ENCODE assay signal across 2 cellular contexts in the genomic region with DNA sequence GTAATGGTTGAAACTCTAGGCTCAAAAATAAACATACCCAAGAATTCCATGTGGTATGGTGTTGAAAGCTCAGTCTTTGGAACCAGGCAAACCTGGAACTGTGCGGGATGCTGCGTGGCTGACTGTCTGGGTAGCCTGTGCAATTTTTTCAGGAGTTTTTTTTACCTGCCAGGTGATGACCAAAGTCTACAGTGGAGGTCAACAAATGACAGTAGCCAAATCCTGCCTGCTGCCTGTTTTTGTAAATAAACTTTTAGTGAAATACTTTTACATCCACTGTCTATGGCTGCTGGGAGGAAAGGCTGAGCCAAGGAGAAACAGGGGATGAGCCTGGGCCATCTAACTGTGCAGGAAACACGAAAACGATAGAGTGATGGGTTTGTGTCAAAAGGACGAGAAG.
TF ChIP-seq lines count a peak whose summit lies in the region.

No MANE protein-coding gene starts in this region.

TF ChIP-seq in IMR-90, 13 proteins besides CTCF, POLR2A, EP300 and RAD21:
- no peak for TF ChIP-seq NFE2L2 (IDR thresholded peaks at IDR 0.05; ENCODE audit: low read depth, low read length)
- TF ChIP-seq CEBPB (IDR thresholded peaks at IDR 0.05; ENCODE audit: low read depth, low read length), result no peak
- TF ChIP-seq RFX5 (IDR thresholded peaks at IDR 0.05; ENCODE audit: low read depth, low read length), result no peak
- TF ChIP-seq RCOR1 (IDR thresholded peaks at IDR 0.05; ENCODE audit: insufficient replicate concordance, low read length), result no peak
- no peak for TF ChIP-seq BHLHE40 (IDR thresholded peaks at IDR 0.05; ENCODE audit: low read depth, low read length)
- TF ChIP-seq MXI1 (IDR thresholded peaks at IDR 0.05; ENCODE audit: borderline replicate concordance, low read depth, low read length), result no peak
- no peak for TF ChIP-seq FOS (IDR thresholded peaks at IDR 0.05; ENCODE audit: low read depth, low read length)
- TF ChIP-seq, protein P1, sequence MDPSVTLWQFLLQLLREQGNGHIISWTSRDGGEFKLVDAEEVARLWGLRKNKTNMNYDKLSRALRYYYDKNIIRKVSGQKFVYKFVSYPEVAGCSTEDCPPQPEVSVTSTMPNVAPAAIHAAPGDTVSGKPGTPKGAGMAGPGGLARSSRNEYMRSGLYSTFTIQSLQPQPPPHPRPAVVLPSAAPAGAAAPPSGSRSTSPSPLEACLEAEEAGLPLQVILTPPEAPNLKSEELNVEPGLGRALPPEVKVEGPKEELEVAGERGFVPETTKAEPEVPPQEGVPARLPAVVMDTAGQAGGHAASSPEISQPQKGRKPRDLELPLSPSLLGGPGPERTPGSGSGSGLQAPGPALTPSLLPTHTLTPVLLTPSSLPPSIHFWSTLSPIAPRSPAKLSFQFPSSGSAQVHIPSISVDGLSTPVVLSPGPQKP (IDR thresholded peaks at IDR 0.05; ENCODE audit: borderline replicate concordance, low read depth, low read length), result no peak
- TF ChIP-seq CHD1 (IDR thresholded peaks at IDR 0.05; ENCODE audit: low read depth, low read length), result no peak
- TF ChIP-seq MAFK (IDR thresholded peaks at IDR 0.05; ENCODE audit: low read depth, low read length), result no peak
- TF ChIP-seq, protein P2, sequence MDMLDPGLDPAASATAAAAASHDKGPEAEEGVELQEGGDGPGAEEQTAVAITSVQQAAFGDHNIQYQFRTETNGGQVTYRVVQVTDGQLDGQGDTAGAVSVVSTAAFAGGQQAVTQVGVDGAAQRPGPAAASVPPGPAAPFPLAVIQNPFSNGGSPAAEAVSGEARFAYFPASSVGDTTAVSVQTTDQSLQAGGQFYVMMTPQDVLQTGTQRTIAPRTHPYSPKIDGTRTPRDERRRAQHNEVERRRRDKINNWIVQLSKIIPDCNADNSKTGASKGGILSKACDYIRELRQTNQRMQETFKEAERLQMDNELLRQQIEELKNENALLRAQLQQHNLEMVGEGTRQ (IDR thresholded peaks at IDR 0.05; ENCODE audit: low read depth, low read length), result no peak
- TF ChIP-seq MAZ (IDR thresholded peaks at IDR 0.05; ENCODE audit: borderline replicate concordance, low read depth, low read length), result no peak
- TF ChIP-seq SMC3 (IDR thresholded peaks at IDR 0.05; ENCODE audit: low read depth, low read length), result no peak

TF ChIP-seq in HepG2, 621 proteins besides CTCF, POLR2A, EP300 and RAD21 (continues in another document):
- TF ChIP-seq HNF4G (IDR thresholded peaks at IDR 0.05; ENCODE audit: borderline replicate concordance, low read depth, low read length), result peak; percentile 73
- no peak for TF ChIP-seq HNF4G (CRISPR knock-in tag; IDR thresholded peaks at IDR 0.05; ENCODE audit: borderline replicate concordance, low read depth)
- TF ChIP-seq FOXA3 (CRISPR knock-in tag; IDR thresholded peaks at IDR 0.05), result peak; percentile 39; the same call in 1 of the 2 replicates
- TF ChIP-seq, protein P3, sequence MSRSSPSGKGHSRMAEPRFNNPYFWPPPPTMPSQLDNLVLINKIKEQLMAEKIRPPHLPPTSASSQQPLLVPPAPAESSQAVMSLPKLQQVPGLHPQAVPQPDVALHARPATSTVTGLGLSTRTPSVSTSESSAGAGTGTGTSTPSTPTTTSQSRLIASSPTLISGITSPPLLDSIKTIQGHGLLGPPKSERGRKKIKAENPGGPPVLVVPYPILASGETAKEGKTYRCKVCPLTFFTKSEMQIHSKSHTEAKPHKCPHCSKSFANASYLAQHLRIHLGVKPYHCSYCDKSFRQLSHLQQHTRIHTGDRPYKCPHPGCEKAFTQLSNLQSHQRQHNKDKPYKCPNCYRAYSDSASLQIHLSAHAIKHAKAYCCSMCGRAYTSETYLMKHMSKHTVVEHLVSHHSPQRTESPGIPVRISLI (CRISPR knock-in tag; IDR thresholded peaks at IDR 0.05; ENCODE audit: borderline replicate concordance), result peak; percentile 91
- peak; percentile 59; the same call in 1 of the 2 replicates for TF ChIP-seq RCOR2 (CRISPR knock-in tag; IDR thresholded peaks at IDR 0.05)
- TF ChIP-seq, protein P4, sequence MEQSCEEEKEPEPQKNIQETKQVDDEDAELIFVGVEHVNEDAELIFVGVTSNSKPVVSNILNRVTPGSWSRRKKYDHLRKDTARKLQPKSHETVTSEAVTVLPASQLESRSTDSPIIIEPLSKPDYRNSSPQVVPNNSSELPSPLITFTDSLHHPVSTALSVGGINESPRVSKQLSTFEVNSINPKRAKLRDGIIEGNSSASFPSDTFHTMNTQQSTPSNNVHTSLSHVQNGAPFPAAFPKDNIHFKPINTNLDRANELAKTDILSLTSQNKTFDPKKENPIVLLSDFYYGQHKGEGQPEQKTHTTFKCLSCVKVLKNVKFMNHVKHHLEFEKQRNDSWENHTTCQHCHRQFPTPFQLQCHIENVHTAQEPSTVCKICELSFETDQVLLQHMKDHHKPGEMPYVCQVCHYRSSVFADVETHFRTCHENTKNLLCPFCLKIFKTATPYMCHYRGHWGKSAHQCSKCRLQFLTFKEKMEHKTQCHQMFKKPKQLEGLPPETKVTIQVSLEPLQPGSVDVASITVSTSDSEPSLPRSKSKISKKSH (CRISPR knock-in tag; IDR thresholded peaks at IDR 0.05; ENCODE audit: borderline replicate concordance), result no peak
- TF ChIP-seq RXRB (CRISPR knock-in tag; IDR thresholded peaks at IDR 0.05; ENCODE audit: borderline replicate concordance), result peak; percentile 20; the same call in 1 of the 2 replicates
- TF ChIP-seq, protein P5, sequence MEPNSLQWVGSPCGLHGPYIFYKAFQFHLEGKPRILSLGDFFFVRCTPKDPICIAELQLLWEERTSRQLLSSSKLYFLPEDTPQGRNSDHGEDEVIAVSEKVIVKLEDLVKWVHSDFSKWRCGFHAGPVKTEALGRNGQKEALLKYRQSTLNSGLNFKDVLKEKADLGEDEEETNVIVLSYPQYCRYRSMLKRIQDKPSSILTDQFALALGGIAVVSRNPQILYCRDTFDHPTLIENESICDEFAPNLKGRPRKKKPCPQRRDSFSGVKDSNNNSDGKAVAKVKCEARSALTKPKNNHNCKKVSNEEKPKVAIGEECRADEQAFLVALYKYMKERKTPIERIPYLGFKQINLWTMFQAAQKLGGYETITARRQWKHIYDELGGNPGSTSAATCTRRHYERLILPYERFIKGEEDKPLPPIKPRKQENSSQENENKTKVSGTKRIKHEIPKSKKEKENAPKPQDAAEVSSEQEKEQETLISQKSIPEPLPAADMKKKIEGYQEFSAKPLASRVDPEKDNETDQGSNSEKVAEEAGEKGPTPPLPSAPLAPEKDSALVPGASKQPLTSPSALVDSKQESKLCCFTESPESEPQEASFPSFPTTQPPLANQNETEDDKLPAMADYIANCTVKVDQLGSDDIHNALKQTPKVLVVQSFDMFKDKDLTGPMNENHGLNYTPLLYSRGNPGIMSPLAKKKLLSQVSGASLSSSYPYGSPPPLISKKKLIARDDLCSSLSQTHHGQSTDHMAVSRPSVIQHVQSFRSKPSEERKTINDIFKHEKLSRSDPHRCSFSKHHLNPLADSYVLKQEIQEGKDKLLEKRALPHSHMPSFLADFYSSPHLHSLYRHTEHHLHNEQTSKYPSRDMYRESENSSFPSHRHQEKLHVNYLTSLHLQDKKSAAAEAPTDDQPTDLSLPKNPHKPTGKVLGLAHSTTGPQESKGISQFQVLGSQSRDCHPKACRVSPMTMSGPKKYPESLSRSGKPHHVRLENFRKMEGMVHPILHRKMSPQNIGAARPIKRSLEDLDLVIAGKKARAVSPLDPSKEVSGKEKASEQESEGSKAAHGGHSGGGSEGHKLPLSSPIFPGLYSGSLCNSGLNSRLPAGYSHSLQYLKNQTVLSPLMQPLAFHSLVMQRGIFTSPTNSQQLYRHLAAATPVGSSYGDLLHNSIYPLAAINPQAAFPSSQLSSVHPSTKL (CRISPR knock-in tag; IDR thresholded peaks at IDR 0.05), result peak; percentile 73
- TF ChIP-seq TEAD3 (CRISPR knock-in tag; optimal IDR thresholded peaks at IDR 0.05; ENCODE audit: borderline replicate concordance), result peak; percentile 32
- TF ChIP-seq, protein P6, sequence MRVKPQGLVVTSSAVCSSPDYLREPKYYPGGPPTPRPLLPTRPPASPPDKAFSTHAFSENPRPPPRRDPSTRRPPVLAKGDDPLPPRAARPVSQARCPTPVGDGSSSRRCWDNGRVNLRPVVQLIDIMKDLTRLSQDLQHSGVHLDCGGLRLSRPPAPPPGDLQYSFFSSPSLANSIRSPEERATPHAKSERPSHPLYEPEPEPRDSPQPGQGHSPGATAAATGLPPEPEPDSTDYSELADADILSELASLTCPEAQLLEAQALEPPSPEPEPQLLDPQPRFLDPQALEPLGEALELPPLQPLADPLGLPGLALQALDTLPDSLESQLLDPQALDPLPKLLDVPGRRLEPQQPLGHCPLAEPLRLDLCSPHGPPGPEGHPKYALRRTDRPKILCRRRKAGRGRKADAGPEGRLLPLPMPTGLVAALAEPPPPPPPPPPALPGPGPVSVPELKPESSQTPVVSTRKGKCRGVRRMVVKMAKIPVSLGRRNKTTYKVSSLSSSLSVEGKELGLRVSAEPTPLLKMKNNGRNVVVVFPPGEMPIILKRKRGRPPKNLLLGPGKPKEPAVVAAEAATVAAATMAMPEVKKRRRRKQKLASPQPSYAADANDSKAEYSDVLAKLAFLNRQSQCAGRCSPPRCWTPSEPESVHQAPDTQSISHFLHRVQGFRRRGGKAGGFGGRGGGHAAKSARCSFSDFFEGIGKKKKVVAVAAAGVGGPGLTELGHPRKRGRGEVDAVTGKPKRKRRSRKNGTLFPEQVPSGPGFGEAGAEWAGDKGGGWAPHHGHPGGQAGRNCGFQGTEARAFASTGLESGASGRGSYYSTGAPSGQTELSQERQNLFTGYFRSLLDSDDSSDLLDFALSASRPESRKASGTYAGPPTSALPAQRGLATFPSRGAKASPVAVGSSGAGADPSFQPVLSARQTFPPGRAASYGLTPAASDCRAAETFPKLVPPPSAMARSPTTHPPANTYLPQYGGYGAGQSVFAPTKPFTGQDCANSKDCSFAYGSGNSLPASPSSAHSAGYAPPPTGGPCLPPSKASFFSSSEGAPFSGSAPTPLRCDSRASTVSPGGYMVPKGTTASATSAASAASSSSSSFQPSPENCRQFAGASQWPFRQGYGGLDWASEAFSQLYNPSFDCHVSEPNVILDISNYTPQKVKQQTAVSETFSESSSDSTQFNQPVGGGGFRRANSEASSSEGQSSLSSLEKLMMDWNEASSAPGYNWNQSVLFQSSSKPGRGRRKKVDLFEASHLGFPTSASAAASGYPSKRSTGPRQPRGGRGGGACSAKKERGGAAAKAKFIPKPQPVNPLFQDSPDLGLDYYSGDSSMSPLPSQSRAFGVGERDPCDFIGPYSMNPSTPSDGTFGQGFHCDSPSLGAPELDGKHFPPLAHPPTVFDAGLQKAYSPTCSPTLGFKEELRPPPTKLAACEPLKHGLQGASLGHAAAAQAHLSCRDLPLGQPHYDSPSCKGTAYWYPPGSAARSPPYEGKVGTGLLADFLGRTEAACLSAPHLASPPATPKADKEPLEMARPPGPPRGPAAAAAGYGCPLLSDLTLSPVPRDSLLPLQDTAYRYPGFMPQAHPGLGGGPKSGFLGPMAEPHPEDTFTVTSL (CRISPR knock-in tag; IDR thresholded peaks at IDR 0.05; ENCODE audit: borderline replicate concordance), result peak; percentile 81; the same call in 1 of the 2 replicates
- no peak for TF ChIP-seq GABPA (IDR thresholded peaks at IDR 0.05; ENCODE audit: low read depth, low read length)
- TF ChIP-seq GABPA (CRISPR knock-in tag; IDR thresholded peaks at IDR 0.05; ENCODE audit: low read depth), result 0 out of 2 replicates have a peak, but pooled peaks have one; percentile 18
- TF ChIP-seq REPIN1 (CRISPR knock-in tag; IDR thresholded peaks at IDR 0.05; ENCODE audit: borderline replicate concordance, low read depth), result no peak
- TF ChIP-seq, protein P7, sequence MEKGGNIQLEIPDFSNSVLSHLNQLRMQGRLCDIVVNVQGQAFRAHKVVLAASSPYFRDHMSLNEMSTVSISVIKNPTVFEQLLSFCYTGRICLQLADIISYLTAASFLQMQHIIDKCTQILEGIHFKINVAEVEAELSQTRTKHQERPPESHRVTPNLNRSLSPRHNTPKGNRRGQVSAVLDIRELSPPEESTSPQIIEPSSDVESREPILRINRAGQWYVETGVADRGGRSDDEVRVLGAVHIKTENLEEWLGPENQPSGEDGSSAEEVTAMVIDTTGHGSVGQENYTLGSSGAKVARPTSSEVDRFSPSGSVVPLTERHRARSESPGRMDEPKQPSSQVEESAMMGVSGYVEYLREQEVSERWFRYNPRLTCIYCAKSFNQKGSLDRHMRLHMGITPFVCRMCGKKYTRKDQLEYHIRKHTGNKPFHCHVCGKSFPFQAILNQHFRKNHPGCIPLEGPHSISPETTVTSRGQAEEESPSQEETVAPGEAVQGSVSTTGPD (CRISPR knock-in tag; IDR thresholded peaks at IDR 0.05), result peak; percentile 87; the same call in 1 of the 2 replicates
- TF ChIP-seq ZNF766 (CRISPR knock-in tag; IDR thresholded peaks at IDR 0.05; ENCODE audit: borderline replicate concordance), result no peak
- TF ChIP-seq ERF (CRISPR knock-in tag; IDR thresholded peaks at IDR 0.05), result 0 out of 2 replicates have a peak, but pooled peaks have one; percentile 27
- no peak for TF ChIP-seq CREB1 (IDR thresholded peaks at IDR 0.05)
- TF ChIP-seq CREB1 (CRISPR knock-in tag; IDR thresholded peaks at IDR 0.05), result 0 out of 2 replicates have a peak, but pooled peaks have one; percentile 18
- TF ChIP-seq PCBP2 (optimal IDR thresholded peaks at IDR 0.05; ENCODE audit: low read depth, low read length, poor library complexity, severe bottlenecking), result no peak
- no peak for TF ChIP-seq SRSF4 (IDR thresholded peaks at IDR 0.05; ENCODE audit: low read depth, low read length, poor library complexity, severe bottlenecking)
- no peak for TF ChIP-seq ZNF614 (CRISPR knock-in tag; IDR thresholded peaks at IDR 0.05; ENCODE audit: borderline replicate concordance)
- TF ChIP-seq SIX4 (CRISPR knock-in tag; IDR thresholded peaks at IDR 0.05), result no peak
- TF ChIP-seq, protein P8, sequence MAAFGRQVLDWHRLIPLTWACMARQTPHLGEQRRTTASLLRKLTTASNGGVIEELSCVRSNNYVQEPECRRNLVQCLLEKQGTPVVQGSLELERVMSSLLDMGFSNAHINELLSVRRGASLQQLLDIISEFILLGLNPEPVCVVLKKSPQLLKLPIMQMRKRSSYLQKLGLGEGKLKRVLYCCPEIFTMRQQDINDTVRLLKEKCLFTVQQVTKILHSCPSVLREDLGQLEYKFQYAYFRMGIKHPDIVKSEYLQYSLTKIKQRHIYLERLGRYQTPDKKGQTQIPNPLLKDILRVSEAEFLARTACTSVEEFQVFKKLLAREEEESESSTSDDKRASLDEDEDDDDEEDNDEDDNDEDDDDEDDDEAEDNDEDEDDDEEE (CRISPR knock-in tag; IDR thresholded peaks at IDR 0.05), result no peak
- TF ChIP-seq BCL6 (CRISPR knock-in tag; IDR thresholded peaks at IDR 0.05), result peak; percentile 36
- TF ChIP-seq, protein P9, sequence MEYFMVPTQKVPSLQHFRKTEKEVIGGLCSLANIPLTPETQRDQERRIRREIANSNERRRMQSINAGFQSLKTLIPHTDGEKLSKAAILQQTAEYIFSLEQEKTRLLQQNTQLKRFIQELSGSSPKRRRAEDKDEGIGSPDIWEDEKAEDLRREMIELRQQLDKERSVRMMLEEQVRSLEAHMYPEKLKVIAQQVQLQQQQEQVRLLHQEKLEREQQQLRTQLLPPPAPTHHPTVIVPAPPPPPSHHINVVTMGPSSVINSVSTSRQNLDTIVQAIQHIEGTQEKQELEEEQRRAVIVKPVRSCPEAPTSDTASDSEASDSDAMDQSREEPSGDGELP (IDR thresholded peaks at IDR 0.05; ENCODE audit: borderline replicate concordance, low read depth), result peak; percentile 93
- peak; percentile 41; the same call in 1 of the 2 replicates for TF ChIP-seq GATAD2A (CRISPR knock-in tag; IDR thresholded peaks at IDR 0.05)
- peak; percentile 59 for TF ChIP-seq MED1 (CRISPR knock-in tag; IDR thresholded peaks at IDR 0.05)
- TF ChIP-seq ZBTB38 (CRISPR knock-in tag; IDR thresholded peaks at IDR 0.05), result 0 out of 2 replicates have a peak, but pooled peaks have one; percentile 37
- peak; percentile 36 for TF ChIP-seq SAP130 (CRISPR knock-in tag; IDR thresholded peaks at IDR 0.05; ENCODE audit: low read depth)
